In genomic region chr14:58427289-58428010, GRCh38 we compare ENCODE assay signal across 1 cellular context.
TF ChIP-seq lines count a peak whose summit lies in the region.

TSS of gene KIAA0586 (plus strand) at chr14:58427719. CDS start at chr14:58428265, 546 bp downstream.
TSS of gene TIMM9 (minus strand) at chr14:58427531. CDS start at chr14:58411945, 15,586 bp downstream.

TF ChIP-seq in K562, 482 proteins besides CTCF, POLR2A, EP300 and RAD21 (continued from another document and continues in another):
- TF ChIP-seq E2F8 (IDR thresholded peaks at IDR 0.05; ENCODE audit: low read depth, partially characterized antibody) (peak; percentile 61), HMG20A (CRISPR knock-in tag; conservative IDR thresholded peaks at IDR 0.05) (no peak), ELF2 (CRISPR knock-in tag; IDR thresholded peaks at IDR 0.05) (0 out of 2 replicates have a peak, but pooled peaks have one; percentile 12), ADNP (tag; IDR thresholded peaks at IDR 0.05) (peak; percentile 90), CREB1 (IDR thresholded peaks at IDR 0.05) (no peak), CREB1 (CRISPR knock-in tag; IDR thresholded peaks at IDR 0.05) (peak; percentile 27; the same call in 1 of the 2 replicates), ZZZ3 (IDR thresholded peaks at IDR 0.05) (0 out of 2 replicates have a peak, but pooled peaks have one; percentile 24), ZNF507 (tag; conservative IDR thresholded peaks at IDR 0.05) (no peak), E2F3 (CRISPR knock-in tag; IDR thresholded peaks at IDR 0.05) (no peak), PYGO2 (tag; IDR thresholded peaks at IDR 0.05) (no peak; the same call in 1 of the 2 replicates), COPS2 (conservative IDR thresholded peaks at IDR 0.05) (no peak), BCLAF1 (IDR thresholded peaks at IDR 0.05; ENCODE audit: borderline replicate concordance in 1 of 2, control insufficient read depth in 1 of 2, low read depth in 2 of 2, low read length in 1 of 2) (peak in 1 of 2 experiments; percentile 94; a peak in 2 of 4 replicates), CC2D1A (IDR thresholded peaks at IDR 0.05) (peak; percentile 80), ETV1 (tag; conservative IDR thresholded peaks at IDR 0.05; ENCODE audit: low read depth) (peak; percentile 72), HDAC2 (IDR thresholded peaks at IDR 0.05) (peak; percentile 93), RBBP5 (IDR thresholded peaks at IDR 0.05; ENCODE audit: borderline replicate concordance, insufficient read depth, low read length, poor library complexity, severe bottlenecking) (peak; percentile 72), BCOR (IDR thresholded peaks at IDR 0.05) (peak; percentile 99), XRCC3 (IDR thresholded peaks at IDR 0.05) (no peak), TCF15 (CRISPR knock-in tag; IDR thresholded peaks at IDR 0.05) (no peak), KDM1A (IDR thresholded peaks at IDR 0.05) (peak; percentile 68 to 83), SP1 (CRISPR knock-in tag; IDR thresholded peaks at IDR 0.05) (peak; percentile 63; the same call in 1 of the 2 replicates), EGR1 (conservative IDR thresholded peaks at IDR 0.05) (peak; percentile 80), GTF2B (IDR thresholded peaks at IDR 0.05; ENCODE audit: extremely low read depth, insufficient read length) (no peak), DACH1 (IDR thresholded peaks at IDR 0.05; ENCODE audit: partially characterized antibody) (no peak), JUN (IDR thresholded peaks at IDR 0.05; ENCODE audit: borderline replicate concordance, low read depth, low read length) (no peak), JUN (CRISPR knock-in tag; IDR thresholded peaks at IDR 0.05; ENCODE audit: borderline replicate concordance) (no peak), ZNF197 (CRISPR knock-in tag; IDR thresholded peaks at IDR 0.05; ENCODE audit: low read depth) (peak; percentile 62; the same call in 1 of the 2 replicates), SPI1 (IDR thresholded peaks at IDR 0.05; ENCODE audit: borderline replicate concordance, low read depth, low read length) (peak; percentile 87), HDGF (IDR thresholded peaks at IDR 0.05) (peak; percentile 78; the same call in 1 of the 2 replicates), ZBTB2 (IDR thresholded peaks at IDR 0.05) (peak; percentile 93), PRDM10 (IDR thresholded peaks at IDR 0.05; ENCODE audit: partially characterized antibody) (peak; percentile 99), MNT (conservative IDR thresholded peaks at IDR 0.05) (peak; percentile 80 to 90), ZC3H11A (IDR thresholded peaks at IDR 0.05; ENCODE audit: low read depth, low read length) (peak; percentile 74; the same call in 1 of the 2 replicates), GABPB1 (CRISPR knock-in tag; IDR thresholded peaks at IDR 0.05) (peak; percentile 89), ZBTB49 (CRISPR knock-in tag; IDR thresholded peaks at IDR 0.05; ENCODE audit: borderline replicate concordance) (no peak), SNRNP70 (optimal IDR thresholded peaks at IDR 0.05; ENCODE audit: low read depth, low read length) (no peak), TAF7 (tag; IDR thresholded peaks at IDR 0.05) (0 out of 2 replicates have a peak, but pooled peaks have one; percentile 52), TCF7L2 (IDR thresholded peaks at IDR 0.05; ENCODE audit: low read depth, low read length) (peak; percentile 76), SIRT6 (IDR thresholded peaks at IDR 0.05; ENCODE audit: low read depth, low read length) (no peak), TEAD1 (CRISPR knock-in tag; IDR thresholded peaks at IDR 0.05) (peak in 1 of 2 experiments; percentile 20; a peak in 1 of 4 replicates), NFRKB (IDR thresholded peaks at IDR 0.05; ENCODE audit: low read depth) (peak; percentile 52; the same call in 1 of the 2 replicates), HNRNPUL1 (IDR thresholded peaks at IDR 0.05; ENCODE audit: low read length) (no peak), PHF20 (IDR thresholded peaks at IDR 0.05; ENCODE audit: partially characterized antibody) (peak; percentile 66), BHLHE40 (IDR thresholded peaks at IDR 0.05; ENCODE audit: low read length) (peak; percentile 43; the same call in 1 of the 2 replicates), SUPT5H (IDR thresholded peaks at IDR 0.05) (peak; percentile 72), NCOA6 (IDR thresholded peaks at IDR 0.05) (no peak; the same call in 1 of the 2 replicates), MAX (CRISPR knock-in tag; IDR thresholded peaks at IDR 0.05) (no peak; the same call in 1 of the 2 replicates), LCOR (CRISPR knock-in tag; IDR thresholded peaks at IDR 0.05) (peak; percentile 67; the same call in 1 of the 2 replicates)
